1 cellular context compared by ENCODE assay signal in genomic region chr14:37587881-37588666, GRCh38.
TF ChIP-seq lines count a peak whose summit lies in the region.

No MANE protein-coding gene starts in this region.

TF ChIP-seq in HepG2, 621 proteins besides CTCF, POLR2A, EP300 and RAD21 (continued from another document and continues in another):
- no peak for TF ChIP-seq SMARCE1 (IDR thresholded peaks at IDR 0.05; ENCODE audit: borderline replicate concordance)
- TF ChIP-seq NCOA2 (CRISPR knock-in tag; IDR thresholded peaks at IDR 0.05), result peak; percentile 46
- peak; percentile 19; the same call in 1 of the 2 replicates for TF ChIP-seq ZNF7 (CRISPR knock-in tag; IDR thresholded peaks at IDR 0.05)
- TF ChIP-seq FUBP1 (CRISPR knock-in tag; IDR thresholded peaks at IDR 0.05; ENCODE audit: borderline replicate concordance), result no peak; the same call in 1 of the 2 replicates
- TF ChIP-seq KLF13 (CRISPR knock-in tag; IDR thresholded peaks at IDR 0.05), result peak; percentile 84
- no peak for TF ChIP-seq ZNF577 (CRISPR knock-in tag; IDR thresholded peaks at IDR 0.05; ENCODE audit: borderline replicate concordance, low read depth)
- no peak; the same call in 1 of the 2 replicates for TF ChIP-seq ZNF570 (CRISPR knock-in tag; IDR thresholded peaks at IDR 0.05; ENCODE audit: borderline replicate concordance)
- TF ChIP-seq NFKB2 (CRISPR knock-in tag; IDR thresholded peaks at IDR 0.05; ENCODE audit: borderline replicate concordance), result peak; percentile 87; the same call in 1 of the 2 replicates
- TF ChIP-seq HNRNPUL1 (IDR thresholded peaks at IDR 0.05; ENCODE audit: low read depth, low read length), result no peak
- TF ChIP-seq ZNF761 (CRISPR knock-in tag; conservative IDR thresholded peaks at IDR 0.05), result 0 out of 2 replicates have a peak, but pooled peaks have one; percentile 9
- TF ChIP-seq ZNF839 (CRISPR knock-in tag; IDR thresholded peaks at IDR 0.05; ENCODE audit: borderline replicate concordance), result no peak; the same call in 1 of the 2 replicates
- peak; percentile 96; the same call in 1 of the 2 replicates for TF ChIP-seq ZNF891 (CRISPR knock-in tag; IDR thresholded peaks at IDR 0.05)
- TF ChIP-seq ZGPAT (CRISPR knock-in tag; IDR thresholded peaks at IDR 0.05), result peak; percentile 87; the same call in 1 of the 2 replicates
- no peak for TF ChIP-seq ZNF589 (CRISPR knock-in tag; conservative IDR thresholded peaks at IDR 0.05)
- peak; percentile 96; the same call in 1 of the 2 replicates for TF ChIP-seq KAT7 (CRISPR knock-in tag; IDR thresholded peaks at IDR 0.05; ENCODE audit: borderline replicate concordance)
- TF ChIP-seq ZNF407 (CRISPR knock-in tag; IDR thresholded peaks at IDR 0.05; ENCODE audit: not compliant biosample characterization), result peak; percentile 86
- no peak for TF ChIP-seq CREB1 (IDR thresholded peaks at IDR 0.05)
- no peak for TF ChIP-seq CREB1 (CRISPR knock-in tag; IDR thresholded peaks at IDR 0.05)
- peak; percentile 55 for TF ChIP-seq MED1 (CRISPR knock-in tag; IDR thresholded peaks at IDR 0.05)
- TF ChIP-seq ERF (CRISPR knock-in tag; IDR thresholded peaks at IDR 0.05), result peak; percentile 54
- TF ChIP-seq ZFP82 (CRISPR knock-in tag; IDR thresholded peaks at IDR 0.05; ENCODE audit: borderline replicate concordance), result no peak
- peak; percentile 19 for TF ChIP-seq CBX5 (CRISPR knock-in tag; IDR thresholded peaks at IDR 0.05; ENCODE audit: borderline replicate concordance)
- 0 out of 2 replicates have a peak, but pooled peaks have one; percentile 32 for TF ChIP-seq TBX3 (IDR thresholded peaks at IDR 0.05; ENCODE audit: borderline replicate concordance)
- TF ChIP-seq RAD51 (IDR thresholded peaks at IDR 0.05; ENCODE audit: borderline replicate concordance), result no peak
- no peak; the same call in 1 of the 2 replicates for TF ChIP-seq TP53 (CRISPR knock-in tag; conservative IDR thresholded peaks at IDR 0.05)
- TF ChIP-seq ZNF136 (CRISPR knock-in tag; IDR thresholded peaks at IDR 0.05; ENCODE audit: low read depth), result 0 out of 2 replicates have a peak, but pooled peaks have one; percentile 56
- TF ChIP-seq AFF4 (CRISPR knock-in tag; IDR thresholded peaks at IDR 0.05), result peak; percentile 80
- peak; percentile 94 for TF ChIP-seq ZFX (CRISPR knock-in tag; IDR thresholded peaks at IDR 0.05; ENCODE audit: low read depth)
- 0 out of 2 replicates have a peak, but pooled peaks have one; percentile 2 for TF ChIP-seq ZNF614 (CRISPR knock-in tag; IDR thresholded peaks at IDR 0.05; ENCODE audit: borderline replicate concordance)
- TF ChIP-seq KMT2A (CRISPR knock-in tag; IDR thresholded peaks at IDR 0.05), result peak; percentile 100
- peak; percentile 64; the same call in 1 of the 2 replicates for TF ChIP-seq NR0B2 (CRISPR knock-in tag; IDR thresholded peaks at IDR 0.05)
- 0 out of 2 replicates have a peak, but pooled peaks have one; percentile 65 for TF ChIP-seq NPAS2 (CRISPR knock-in tag; IDR thresholded peaks at IDR 0.05; ENCODE audit: borderline replicate concordance)
- peak; percentile 16; the same call in 1 of the 2 replicates for TF ChIP-seq RFX3 (CRISPR knock-in tag; IDR thresholded peaks at IDR 0.05)
- no peak for TF ChIP-seq MNT (IDR thresholded peaks at IDR 0.05)
- peak; percentile 26; the same call in 1 of the 2 replicates for TF ChIP-seq E2F2 (CRISPR knock-in tag; IDR thresholded peaks at IDR 0.05; ENCODE audit: borderline replicate concordance)
- 0 out of 2 replicates have a peak, but pooled peaks have one; percentile 32 for TF ChIP-seq ZNF513 (CRISPR knock-in tag; conservative IDR thresholded peaks at IDR 0.05)
- TF ChIP-seq HOXA9 (CRISPR knock-in tag; IDR thresholded peaks at IDR 0.05; ENCODE audit: borderline replicate concordance), result no peak
- TF ChIP-seq RORA (CRISPR knock-in tag; IDR thresholded peaks at IDR 0.05), result no peak
- no peak for TF ChIP-seq ZNF75D (CRISPR knock-in tag; IDR thresholded peaks at IDR 0.05; ENCODE audit: borderline replicate concordance)
- no peak for TF ChIP-seq ZKSCAN5 (CRISPR knock-in tag; IDR thresholded peaks at IDR 0.05)
- TF ChIP-seq GLI4 (CRISPR knock-in tag; IDR thresholded peaks at IDR 0.05; ENCODE audit: borderline replicate concordance), result peak; percentile 98; the same call in 1 of the 2 replicates
